ENCODE assay signal across 1 cellular context in genomic region chr10:65292551-65292950, GRCh38.
TF ChIP-seq lines count a peak whose summit lies in the region.

No MANE protein-coding gene starts in this region.

TF ChIP-seq in GM23338, 12 proteins besides CTCF, POLR2A, EP300 and RAD21 (continued from another document):
- TF ChIP-seq ZNF462 (CRISPR knock-in tag; IDR thresholded peaks at IDR 0.05) (no peak), CREB1 (CRISPR knock-in tag; IDR thresholded peaks at IDR 0.05; ENCODE audit: low read depth) (no peak), REST (IDR thresholded peaks at IDR 0.05; ENCODE audit: unreplicated experiment) (no peak), ZNF331 (CRISPR knock-in tag; IDR thresholded peaks at IDR 0.05; ENCODE audit: low read depth) (no peak)
